Comparison of ENCODE assay signal across 16 cellular contexts in genomic region chr19:33171916-33172359, GRCh38. TPM values are rescaled to one million over a fixed set of nuclear protein-coding genes. Genes with fewer than 3 reads are reported as not detected.
DNase-seq lines count a peak whose midpoint lies in the region; ATAC-seq and TF ChIP-seq lines count a peak whose summit lies in the region.
"Had no signal": no experiment of that assay in that cellular context is flagged by ENCODE, and none has a peak within 500 bp of the region (broad histone marks: within the 10 kb centered on the region; RNA-seq: fewer than 3 reads in every experiment).

No MANE protein-coding gene starts in this region.

- no peak overlapping the region for H3K9ac ChIP-seq in adipocyte (ENCODE audit: low read length)

- no peak overlapping the region for H3K4me3 ChIP-seq in AG10803 (ENCODE audit: low read length)
- no peak overlapping the region for H3K4me3 ChIP-seq in HFF-Myc (replicated peaks; ENCODE audit: low read depth, low read length)
- no peak overlapping the region for H3K4me3 ChIP-seq in adipocyte (ENCODE audit: low read length)
- H3K4me3 ChIP-seq in foreskin fibroblast (ENCODE audit: low read depth in 1 of 2, low read length in 2 of 2), result no peak overlapping the region
- H3K4me3 ChIP-seq: prostate gland had no signal

- TF ChIP-seq CTCF in AG10803 (conservative IDR thresholded peaks at IDR 0.05; ENCODE audit: low read length), result no peak
- no peak for TF ChIP-seq CTCF in HFF-Myc (IDR thresholded peaks at IDR 0.05; ENCODE audit: low read depth, low read length, missing control alignments)
- no peak for TF ChIP-seq CTCF in foreskin fibroblast (IDR thresholded peaks at IDR 0.05; ENCODE audit: low read depth, low read length)

- in situ Hi-C loops in ACHN (cut with HindIII; ENCODE audit: low pct_ligation_motif_present, low pct_unique_long_range_greater_than_20kb, low sequenced_read_pairs), result no loop called here

- intact Hi-C loops in sciatic nerve (cut with DNase I), result no loop called here

- DNase-seq in AG10803 (ENCODE audit: low read depth) (peak; percentile 51), HFF-Myc (ENCODE audit: extremely low read depth, low read depth) (peak; percentile 59), adipocyte (ENCODE audit: low read depth) (peak; percentile 70), foreskin fibroblast (peak; percentile 53 to 78), ACHN (no peak), sciatic nerve (ENCODE audit: low spot score) (no peak), HuH-7.5 (ENCODE audit: low spot score) (no peak)
- DNase-seq in stimulated activated CD4-positive, alpha-beta T cell treated with anti-CD3 and anti-CD28 coated beads, Interleukin-2, amount 100 ng/mL, for 48 hours, result no peak
- DNase-seq: activated CD8-positive, alpha-beta T cell treated with anti-CD3 and anti-CD28 coated beads, Interleukin-2, amount 10 ng/mL, durations not matched to agents 7 days and 5 days; anterior cingulate cortex; NCI-H1092; NCI-H526 treated with DMSO at 0.1 percent for 48 hours had no signal

- peaks cover 15% of the 10 kb centered on the region for H3K4me1 ChIP-seq in adipocyte (ENCODE audit: control insufficient read depth, insufficient read depth, low read length)
- H3K4me1 ChIP-seq: prostate gland had no signal

- no peak for ATAC-seq in sciatic nerve
- ATAC-seq: activated CD8-positive, alpha-beta T cell treated with anti-CD3 and anti-CD28 coated beads, Interleukin-2, amount 10 ng/mL, durations not matched to agents 7 days and 5 days; left lobe of liver had no signal

- no peaks in the 10 kb centered on the region for H3K27me3 ChIP-seq in adipocyte (replicated peaks; ENCODE audit: control insufficient read depth, insufficient read depth, low read length)

- H3K9me3 ChIP-seq in adipocyte (ENCODE audit: control insufficient read depth, low read length), result peaks cover 4% of the 10 kb centered on the region
- H3K9me3 ChIP-seq: prostate gland had no signal

- no peaks in the 10 kb centered on the region for H3K36me3 ChIP-seq in adipocyte (ENCODE audit: control insufficient read depth, insufficient read depth, low read length, severe bottlenecking)
- H3K36me3 ChIP-seq: prostate gland had no signal

RNA-seq across cellular contexts. Expression of gene LRP3, which starts 22.2 kb away (rescaled TPM):
- 21.7 TPM for total RNA-seq in sciatic nerve
- total RNA-seq: activated CD8-positive, alpha-beta T cell treated with anti-CD3 and anti-CD28 coated beads, Interleukin-2, amount 10 ng/mL, durations not matched to agents 7 days and 5 days had no signal

RNA-seq across cellular contexts. Expression of gene WDR88, which starts 40.0 kb away (rescaled TPM):
- not detected for total RNA-seq in sciatic nerve
- total RNA-seq: activated CD8-positive, alpha-beta T cell treated with anti-CD3 and anti-CD28 coated beads, Interleukin-2, amount 10 ng/mL, durations not matched to agents 7 days and 5 days; activated T-helper 1 cell treated with anti-CD3 and anti-CD28 coated beads, Interleukin-12 subunit alpha, Interleukin-12 subunit beta, Interleukin-2, Interleukin-4 antibody, amounts not matched to agents 30 ng/mL and 10 ng/mL and 1 ng/mL, durations not matched to agents 14 hours and 24 hours and 36 hours; left lobe of liver; ureter had no signal

RNA-seq across cellular contexts. Expression of gene SLC7A10, which starts 53.7 kb away (rescaled TPM):
- total RNA-seq in sciatic nerve, result 9.0 TPM
- total RNA-seq: activated CD8-positive, alpha-beta T cell treated with anti-CD3 and anti-CD28 coated beads, Interleukin-2, amount 10 ng/mL, durations not matched to agents 7 days and 5 days; activated T-helper 1 cell treated with anti-CD3 and anti-CD28 coated beads, Interleukin-12 subunit alpha, Interleukin-12 subunit beta, Interleukin-2, Interleukin-4 antibody, amounts not matched to agents 30 ng/mL and 10 ng/mL and 1 ng/mL, durations not matched to agents 14 hours and 24 hours and 36 hours; left lobe of liver; ureter had no signal

Comparison
In these comparisons a context has a peak if more than half of its experiments do, and no peak if none do; other contexts are left out.
1. DNase-seq: peak in AG10803 (single experiment), HFF-Myc (single experiment), adipocyte (single experiment) and foreskin fibroblast (2 of 2); none in ACHN (single experiment), sciatic nerve (single experiment), stimulated activated CD4-positive, alpha-beta T cell treated with anti-CD3 and anti-CD28 coated beads, Interleukin-2, amount 100 ng/mL, for 48 hours (0 of 2) and HuH-7.5 (single experiment).